8 cellular contexts compared by ENCODE assay signal in genomic region chr5:180072556-180072955, GRCh38. TPM values are rescaled to one million over a fixed set of nuclear protein-coding genes. Genes with fewer than 3 reads are reported as not detected.
DNase-seq lines count a peak whose midpoint lies in the region; ATAC-seq and TF ChIP-seq lines count a peak whose summit lies in the region.

No MANE protein-coding gene starts in this region.

- peak overlapping the region; percentile 95 for H3K27ac ChIP-seq in C4-2B
- no peak overlapping the region for H3K27ac ChIP-seq in KMS-11
- H3K27ac ChIP-seq in colonic mucosa, result no peak overlapping the region
- no peak overlapping the region for H3K27ac ChIP-seq in neuronal stem cell (replicated peaks; ENCODE audit: low read length)
- no peak overlapping the region for H3K27ac ChIP-seq in brain microvascular endothelial cell

- H3K27me3 ChIP-seq in KMS-11 (ENCODE audit: insufficient read depth, low read depth) (0 out of 2 replicates have a peak, but pooled peaks cover 2% of the 10 kb centered on the region), colonic mucosa (no peaks in the 10 kb centered on the region), neuronal stem cell (ENCODE audit: control insufficient read depth in 3 of 3, insufficient read depth in 3 of 3, low read depth in 1 of 3, low read length in 3 of 3) (peaks cover 0 to 5% (median 2%) of the 10 kb centered on the region in 3 experiments), brain microvascular endothelial cell (replicated peaks) (no peaks in the 10 kb centered on the region)

- intact Hi-C loops in colonic mucosa (cut with DNase I), result no loop called here

- H3K23ac ChIP-seq in neuronal stem cell (ENCODE audit: low read depth, low read length, poor library complexity), result no peak overlapping the region

- no peak overlapping the region for H4K91ac ChIP-seq in neuronal stem cell (ENCODE audit: low read depth, low read length, poor library complexity)

- H3K9me3 ChIP-seq in colonic mucosa, result no peaks in the 10 kb centered on the region
- H3K9me3 ChIP-seq in neuronal stem cell (replicated peaks in 1 of 2; ENCODE audit: control insufficient read depth in 2 of 2, insufficient read depth in 1 of 2, low read depth in 1 of 2, low read length in 2 of 2), result peaks cover 10 to 12% of the 10 kb centered on the region in 2 donors

- peak overlapping the region; percentile 98 for H2BK15ac ChIP-seq in neuronal stem cell (ENCODE audit: low read length)

- no peak overlapping the region for H3K4me2 ChIP-seq in KMS-11
- no peak overlapping the region for H3K4me2 ChIP-seq in neuronal stem cell (ENCODE audit: insufficient read depth, low read length, poor library complexity, severe bottlenecking)

- WGBS in neuronal stem cell (ENCODE audit: extremely low coverage in 2 of 2, insufficient read length in 2 of 2, insufficient replicate concordance in 1 of 2), 2 donors, result no CpG with 5 or more reads among the region's 25 CpGs

- TF ChIP-seq CTCF in C4-2B (conservative IDR thresholded peaks at IDR 0.05), result no peak
- no peak for TF ChIP-seq CTCF in KMS-11 (conservative IDR thresholded peaks at IDR 0.05; ENCODE audit: low read depth, low read length)
- TF ChIP-seq CTCF in colonic mucosa (IDR thresholded peaks at IDR 0.05), result no peak
- no peak for TF ChIP-seq CTCF in brain microvascular endothelial cell (IDR thresholded peaks at IDR 0.05; ENCODE audit: low read depth, low read length, missing control alignments)

- H3K9ac ChIP-seq in KMS-11, result no peak overlapping the region
- no peak overlapping the region for H3K9ac ChIP-seq in colonic mucosa (ENCODE audit: low read depth in 2 of 2, low read length in 2 of 2)
- H3K9ac ChIP-seq in neuronal stem cell (ENCODE audit: low read depth, low read length, poor library complexity), result no peak overlapping the region

- no peaks in the 10 kb centered on the region for H4K20me1 ChIP-seq in KMS-11 (ENCODE audit: insufficient read depth)

- H3K18ac ChIP-seq in neuronal stem cell (ENCODE audit: low read length), result peak overlapping the region; percentile 74

- peak overlapping the region; percentile 59; the same call in 1 of the 2 replicates for H2AFZ ChIP-seq in KMS-11 (ENCODE audit: low read depth)
- H2AFZ ChIP-seq in neuronal stem cell (ENCODE audit: low read length), result no peak overlapping the region

- no peaks in the 10 kb centered on the region for H3K36me3 ChIP-seq in KMS-11 (ENCODE audit: insufficient read depth)
- H3K36me3 ChIP-seq in colonic mucosa, result no peaks in the 10 kb centered on the region
- H3K36me3 ChIP-seq in neuronal stem cell (replicated peaks in 1 of 2; ENCODE audit: control insufficient read depth in 2 of 2, insufficient read depth in 2 of 2, low read length in 2 of 2), result peaks cover 0 to 2% of the 10 kb centered on the region in 2 donors
- no peaks in the 10 kb centered on the region for H3K36me3 ChIP-seq in brain microvascular endothelial cell (replicated peaks)

- H3K79me1 ChIP-seq in neuronal stem cell (ENCODE audit: low read depth, low read length), result peaks cover 2% of the 10 kb centered on the region

- peak overlapping the region; percentile 16 for H2BK120ac ChIP-seq in neuronal stem cell (ENCODE audit: low read depth, low read length)

- no peak overlapping the region for H2BK12ac ChIP-seq in neuronal stem cell (ENCODE audit: low read length)

- H4K8ac ChIP-seq in neuronal stem cell (ENCODE audit: low read depth, low read length), result no peak overlapping the region

- H3K14ac ChIP-seq in neuronal stem cell (ENCODE audit: low read length), result no peak overlapping the region

- ATAC-seq in HG02759 (IDR thresholded peaks at IDR 0.05; ENCODE audit: unreplicated experiment), result no peak

- DNase-seq in colonic mucosa, result no peak
- no peak for DNase-seq in neuronal stem cell (ENCODE audit: low spot score)
- DNase-seq in HCEC 1CT, result no peak
- no peak for DNase-seq in NCI-H526 (lab: John Stamatoyannopoulos, UW)
- no peak for DNase-seq in brain microvascular endothelial cell

- no peak overlapping the region for H2BK5ac ChIP-seq in neuronal stem cell (ENCODE audit: low read length)

- H3K4me1 ChIP-seq in KMS-11 (ENCODE audit: low read depth, poor library complexity, severe bottlenecking) (no peaks in the 10 kb centered on the region), colonic mucosa (peaks cover 5% of the 10 kb centered on the region), neuronal stem cell (ENCODE audit: control insufficient read depth in 2 of 2, insufficient read depth in 1 of 2, low read depth in 1 of 2, low read length in 2 of 2) (peaks cover 4 to 6% of the 10 kb centered on the region in 2 donors)

- in situ Hi-C loops in brain microvascular endothelial cell (cut with HindIII; ENCODE audit: low pct_ligation_motif_present, low sequenced_read_pairs), result no loop called here

- no peaks in the 10 kb centered on the region for H3K79me2 ChIP-seq in KMS-11 (ENCODE audit: insufficient read depth, low read depth)

- H3K4ac ChIP-seq in neuronal stem cell (ENCODE audit: low read length), result no peak overlapping the region

- no peak overlapping the region for H3K4me3 ChIP-seq in KMS-11 (IDR thresholded peaks at IDR 0.05; ENCODE audit: insufficient read depth, low read depth, low read length)
- H3K4me3 ChIP-seq in colonic mucosa, result peak overlapping the region; percentile 96
- H3K4me3 ChIP-seq in neuronal stem cell (ENCODE audit: low read length in 2 of 2), result peak overlapping the region in 1 of 2 donors; percentile 1
- H3K4me3 ChIP-seq in brain microvascular endothelial cell (ENCODE audit: low read depth, low read length), result no peak overlapping the region

- peak overlapping the region; percentile 96 for H2AK5ac ChIP-seq in neuronal stem cell (ENCODE audit: low read depth, low read length)

RNA-seq across cellular contexts. Expression of gene RNF130, which starts 1.0 kb away (rescaled TPM):
- total RNA-seq in colonic mucosa, result 10 to 100 TPM; 32.0 to 41.7 TPM
- 190 TPM for polyA plus RNA-seq in neuronal stem cell (2013, experiment 1 of 2)
- polyA plus RNA-seq in neuronal stem cell (2013, experiment 2 of 2), result 194 TPM
